32 cellular contexts compared by ENCODE assay signal in genomic region chr4:160326110-160326509, GRCh38.
"Had no signal": no experiment of that assay in that cellular context is flagged by ENCODE, and none has a peak within 500 bp of the region (broad histone marks: within the 10 kb centered on the region; RNA-seq: fewer than 3 reads in every experiment).

No MANE protein-coding gene starts in this region.

- H3K4me1 ChIP-seq: adrenal gland, ascending aorta, body of pancreas, breast epithelium had no signal

- H3K27ac ChIP-seq: adrenal gland, ascending aorta, body of pancreas, brain microvascular endothelial cell, breast epithelium, cardiac muscle cell had no signal

- DNase-seq: activated effector memory CD4-positive, alpha-beta T cell treated with anti-CD3 and anti-CD28 coated beads, Interleukin-2, amount 50 U/mL, for 16 hours; activated effector memory CD4-positive, alpha-beta T cell treated with Interleukin-2 at 50 U/mL for 16 hours; activated gamma-delta T cell; activated gamma-delta T cell treated with Interleukin-2 at 50 U/mL for 16 hours; activated naive CD4-positive, alpha-beta T cell; activated naive CD4-positive, alpha-beta T cell treated with anti-CD3 and anti-CD28 coated beads for 36 hours; activated naive CD4-positive, alpha-beta T cell treated with anti-CD3 and anti-CD28 coated beads, Interleukin-2, amount 10 ng/mL, durations not matched to agents 7 days and 5 days; activated naive CD4-positive, alpha-beta T cell treated with anti-CD3 and anti-CD28 coated beads, Interleukin-2, amount 50 U/mL, for 16 hours; activated naive CD4-positive, alpha-beta T cell treated with Interleukin-2 at 50 U/mL for 16 hours; activated naive CD8-positive, alpha-beta T cell treated with anti-CD3 and anti-CD28 coated beads for 36 hours; activated naive CD8-positive, alpha-beta T cell treated with anti-CD3 and anti-CD28 coated beads, Interleukin-2, amount 10 ng/mL, durations not matched to agents 7 days and 5 days; activated naive CD8-positive, alpha-beta T cell treated with anti-CD3 and anti-CD28 coated beads, Interleukin-2, amount 50 U/mL, for 24 hours; activated T-cell treated with anti-CD3 and anti-CD28 coated beads, Interleukin-2, amount 50 U/mL, for 1 hour; activated T-cell treated with anti-CD3 and anti-CD28 coated beads, Interleukin-2, amount 50 U/mL, for 24 hours; activated T-cell treated with anti-CD3 and anti-CD28 coated beads, Interleukin-2, amount 50 U/mL, for 4 hours; activated T-cell treated with anti-CD3 and anti-CD28 coated beads, Interleukin-2, amount 50 U/mL, for 48 hours; activated T-cell treated with anti-CD3 and anti-CD28 coated beads, Interleukin-2, amount 50 U/mL, for 72 hours; adrenal gland; amniotic stem cell; amygdala; anterior cingulate cortex; aorta; body of pancreas; brain microvascular endothelial cell; caudate nucleus; central memory CD4-positive, alpha-beta T cell; cerebellar nuclear complex had no signal

- H3K4me3 ChIP-seq: adrenal gland, ascending aorta, body of pancreas, breast epithelium, cardiac muscle cell had no signal

- ATAC-seq: activated naive CD4-positive, alpha-beta T cell treated with anti-CD3 and anti-CD28 coated beads, Interleukin-2, amount 50 U/mL, for 72 hours; activated naive CD8-positive, alpha-beta T cell treated with anti-CD3 and anti-CD28 coated beads, Interleukin-2, amount 50 U/mL, for 24 hours; activated T-cell treated with anti-CD3 and anti-CD28 coated beads, Interleukin-2, amount 50 U/mL, for 4 hours; activated T-cell treated with anti-CD3 and anti-CD28 coated beads, Interleukin-2, amount 50 U/mL, for 72 hours; activated T-helper 17 cell treated with anti-CD3 and anti-CD28 coated beads, Interleukin-2, amount 50 U/mL, for 72 hours; body of pancreas had no signal

- H3K27me3 ChIP-seq: adrenal gland, ascending aorta, body of pancreas, brain microvascular endothelial cell, breast epithelium, cardiac muscle cell had no signal

- H3K36me3 ChIP-seq: adrenal gland, ascending aorta, brain microvascular endothelial cell, breast epithelium, cardiac muscle cell had no signal

- H3K9me3 ChIP-seq: adrenal gland, ascending aorta, body of pancreas, breast epithelium had no signal
